16 cellular contexts compared by ENCODE assay signal in the genomic region with DNA sequence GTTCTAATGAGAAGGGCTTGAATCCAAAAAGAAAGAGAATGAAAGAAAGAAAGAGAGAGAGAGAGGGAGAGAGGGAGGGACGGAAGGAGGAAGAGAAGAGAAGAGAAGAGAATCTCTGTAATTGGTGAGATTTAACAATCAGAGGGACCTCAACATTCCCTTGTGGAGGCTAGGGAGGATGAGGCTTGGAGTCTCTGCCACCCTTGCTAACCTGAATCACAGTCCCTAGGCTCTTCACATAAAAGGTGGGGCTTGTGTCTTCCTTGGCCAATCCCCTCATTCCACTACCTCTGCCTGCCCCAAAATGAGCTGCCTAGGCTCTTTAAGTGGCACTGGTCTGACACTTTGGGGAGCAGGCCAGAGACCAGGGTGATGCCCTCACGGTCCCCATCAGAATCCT. TPM values are rescaled to one million over a fixed set of nuclear protein-coding genes. Genes with fewer than 3 reads are reported as not detected.
DNase-seq lines count a peak whose midpoint lies in the region; ATAC-seq and TF ChIP-seq lines count a peak whose summit lies in the region.
"Had no signal": no experiment of that assay in that cellular context is flagged by ENCODE, and none has a peak within 500 bp of the region (broad histone marks: within the 10 kb centered on the region; RNA-seq: fewer than 3 reads in every experiment).

No MANE protein-coding gene starts in this region.

- H3K4me3 ChIP-seq in neural progenitor cell = no peak overlapping the region
- H3K4me3 ChIP-seq: A549, GM23338 had no signal

- no peak overlapping the region for H2AFZ ChIP-seq in neural progenitor cell (replicated peaks)
- H2AFZ ChIP-seq: GM23338 had no signal

- no peaks in the 10 kb centered on the region for H3K36me3 ChIP-seq in neural progenitor cell

- H3K9me3 Mint-ChIP-seq in natural killer cell (no peaks in the 10 kb centered on the region), neural progenitor cell (no peaks in the 10 kb centered on the region)
- H3K9me3 Mint-ChIP-seq in natural killer cell treated with Interleukin-12 subunit alpha and Interleukin-12 subunit beta and Interleukin-15 and Interleukin-18, amount 100 ng/mL, for 72 hours = no peaks in the 10 kb centered on the region
- H3K9me3 Mint-ChIP-seq: GM23338 had no signal

- peak overlapping the region; percentile 19 for H3K4me3 Mint-ChIP-seq in natural killer cell
- H3K4me3 Mint-ChIP-seq in natural killer cell treated with Interleukin-12 subunit alpha and Interleukin-12 subunit beta and Interleukin-15 and Interleukin-18, amount 100 ng/mL, for 72 hours = no peak overlapping the region
- H3K4me3 Mint-ChIP-seq in neural progenitor cell = no peak overlapping the region
- H3K4me3 Mint-ChIP-seq: GM23338 had no signal

- H3K9ac ChIP-seq in neural progenitor cell = no peak overlapping the region

- H3K4me1 Mint-ChIP-seq in natural killer cell = peaks cover 37 to 45% of the 10 kb centered on the region in 2 donors
- peaks cover 4 to 25% of the 10 kb centered on the region in 2 donors for H3K4me1 Mint-ChIP-seq in natural killer cell treated with Interleukin-12 subunit alpha and Interleukin-12 subunit beta and Interleukin-15 and Interleukin-18, amount 100 ng/mL, for 72 hours (ENCODE audit: low read depth in 2 of 2)
- H3K4me1 Mint-ChIP-seq in neural progenitor cell = peaks cover 13% of the 10 kb centered on the region

- ATAC-seq in natural killer cell (no peak), GM19324 (IDR thresholded peaks at IDR 0.05; ENCODE audit: low FRiP score, unreplicated experiment) (no peak), HG02852 (IDR thresholded peaks at IDR 0.05; ENCODE audit: unreplicated experiment) (no peak)
- no peak for ATAC-seq in natural killer cell treated with Interleukin-12 subunit alpha and Interleukin-12 subunit beta and Interleukin-15 and Interleukin-18, amount 100 ng/mL, for 72 hours
- ATAC-seq: A549, GM23338 had no signal

- H3K27me3 Mint-ChIP-seq in natural killer cell (ENCODE audit: low read depth in 2 of 2) (no peaks in the 10 kb centered on the region), neural progenitor cell (ENCODE audit: insufficient read depth, low read depth) (peaks cover 6% of the 10 kb centered on the region)
- H3K27me3 Mint-ChIP-seq in natural killer cell treated with Interleukin-12 subunit alpha and Interleukin-12 subunit beta and Interleukin-15 and Interleukin-18, amount 100 ng/mL, for 72 hours = no peaks in the 10 kb centered on the region

- no peaks in the 10 kb centered on the region for H3K27me3 ChIP-seq in neural progenitor cell

- H3K79me2 ChIP-seq in neural progenitor cell (ENCODE audit: low read depth) = no peaks in the 10 kb centered on the region

- H3K4me1 ChIP-seq in neural progenitor cell = peaks cover 40% of the 10 kb centered on the region
- H3K4me1 ChIP-seq: A549 had no signal

- intact Hi-C loops in natural killer cell (cut with micrococcal nuclease) = no loop called here

- H3K27ac ChIP-seq in caudate nucleus (ENCODE audit: low read depth, low read length) (peak overlapping the region; percentile 8), neural progenitor cell (no peak overlapping the region)
- H3K27ac ChIP-seq: A549, C4-2B had no signal

- H4K20me1 ChIP-seq in neural progenitor cell (ENCODE audit: low read depth) = no peaks in the 10 kb centered on the region

- H3K4me2 ChIP-seq in neural progenitor cell = peak overlapping the region; percentile 31
- H3K4me2 ChIP-seq: A549, GM23338 had no signal

- TF ChIP-seq CTCF in natural killer cell (IDR thresholded peaks at IDR 0.05) = no peak
- TF ChIP-seq CTCF in neural progenitor cell (IDR thresholded peaks at IDR 0.05) = no peak

- H3K27ac Mint-ChIP-seq in natural killer cell (peak overlapping the region; percentile 1 to 55), neural progenitor cell (no peak overlapping the region)
- peak overlapping the region in 1 of 2 donors; percentile 30 for H3K27ac Mint-ChIP-seq in natural killer cell treated with Interleukin-12 subunit alpha and Interleukin-12 subunit beta and Interleukin-15 and Interleukin-18, amount 100 ng/mL, for 72 hours
- H3K27ac Mint-ChIP-seq: GM23338 had no signal

- DNase-seq in natural killer cell (no peak), caudate nucleus (lab: John Stamatoyannopoulos, UW) (no peak), neural progenitor cell (ENCODE audit: low spot score) (no peak), SKM-1 (lab: John Stamatoyannopoulos, UW; ENCODE audit: unreplicated experiment) (no peak)
- DNase-seq in natural killer cell treated with Interleukin-12 subunit alpha and Interleukin-12 subunit beta and Interleukin-15 and Interleukin-18, amount 100 ng/mL, for 72 hours (ENCODE audit: low spot score) = no peak
- DNase-seq: COR-L47, DMS153, KG1, NCI-H1417 treated with DMSO at 0.1 percent for 48 hours, NCI-H2029, NCI-H2171 treated with DMSO at 0.1 percent for 48 hours had no signal

- no peaks in the 10 kb centered on the region for H3K9me3 ChIP-seq in neural progenitor cell (ENCODE audit: low read depth)
- H3K9me3 ChIP-seq: A549 had no signal

- H3K36me3 Mint-ChIP-seq in natural killer cell (no peaks in the 10 kb centered on the region), neural progenitor cell (peaks cover 7% of the 10 kb centered on the region)
- H3K36me3 Mint-ChIP-seq in natural killer cell treated with Interleukin-12 subunit alpha and Interleukin-12 subunit beta and Interleukin-15 and Interleukin-18, amount 100 ng/mL, for 72 hours = no peaks in the 10 kb centered on the region

- peaks cover 38% of the 10 kb centered on the region for H3F3A ChIP-seq in neural progenitor cell (ENCODE audit: low read depth)

RNA-seq across cellular contexts. Expression of a gene that starts 30.1 kb away (rescaled TPM):
- total RNA-seq in natural killer cell (1 to 10 TPM; 3.0 to 5.8 (median 3.4) TPM), neural progenitor cell (ENCODE audit: low replicate concordance) (3.7 and 8.8 TPM in 2 replicates)
- total RNA-seq in natural killer cell treated with Interleukin-12 subunit alpha and Interleukin-12 subunit beta and Interleukin-15 and Interleukin-18, amount 100 ng/mL, for 72 hours = 1 to 10 TPM; 3.2 to 5.0 TPM
